7 cellular contexts compared by ENCODE assay signal in genomic region chr3:33218446-33219174, GRCh38. TPM values are rescaled to one million over a fixed set of nuclear protein-coding genes. Genes with fewer than 3 reads are reported as not detected.
A peak's percentile ranks its signal among the peaks of the same experiment; 100 is the strongest.
DNase-seq lines count a peak whose midpoint lies in the region; ATAC-seq and TF ChIP-seq lines count a peak whose summit lies in the region.

TSS of gene SUSD5 (minus strand) at chr3:33218810. CDS start at chr3:33218797, 13 bp downstream.

- H3K9me3 Mint-ChIP-seq in progenitor cell of endocrine pancreas (ENCODE audit: low read depth) = no peaks in the 10 kb centered on the region

- H3K36me3 Mint-ChIP-seq in progenitor cell of endocrine pancreas (ENCODE audit: insufficient read depth) = peaks cover 1% of the 10 kb centered on the region

- H3K4me1 Mint-ChIP-seq in progenitor cell of endocrine pancreas (ENCODE audit: low read depth) = peaks cover 3% of the 10 kb centered on the region

- no peaks in the 10 kb centered on the region for H3K36me3 ChIP-seq in GM23248 (ENCODE audit: low read depth)
- H3K36me3 ChIP-seq in SK-N-MC (ENCODE audit: insufficient read depth, low read length) = no peaks in the 10 kb centered on the region

- H3K9ac ChIP-seq in GM23248 (no peak within 1 kb of the TSS), SK-N-MC (ENCODE audit: insufficient read length) (no peak within 1 kb of the TSS)

- H3K4me3 Mint-ChIP-seq in progenitor cell of endocrine pancreas (ENCODE audit: low read depth) = peak within 1 kb of the TSS; percentile 67

- H3K9me2 ChIP-seq in GM23248 (ENCODE audit: insufficient read depth) = no peaks in the 10 kb centered on the region

- H3K27me3 Mint-ChIP-seq in progenitor cell of endocrine pancreas = peaks cover 79% of the 10 kb centered on the region

- peak within 1 kb of the TSS; percentile 42 for H2AFZ ChIP-seq in GM23248

- H3F3A ChIP-seq in GM23248 (ENCODE audit: insufficient read depth) = no peaks in the 10 kb centered on the region

- no peaks in the 10 kb centered on the region for H4K20me1 ChIP-seq in GM23248 (ENCODE audit: insufficient read depth)

- no peak within 1 kb of the TSS for H3K27ac Mint-ChIP-seq in progenitor cell of endocrine pancreas

- H3K9me3 ChIP-seq in GM23248 (ENCODE audit: low read depth) (no peaks in the 10 kb centered on the region), SK-N-MC (ENCODE audit: low read depth, low read length) (no peaks in the 10 kb centered on the region)

- no peak for TF ChIP-seq CTCF in progenitor cell of endocrine pancreas (IDR thresholded peaks at IDR 0.05; ENCODE audit: unreplicated experiment)

- H3K4me3 ChIP-seq in GM23248 (peak within 1 kb of the TSS; percentile 58), SK-N-MC (peak within 1 kb of the TSS; percentile 65)

- peak; percentile 53 for DNase-seq in GM23248
- DNase-seq in SK-N-MC (ENCODE audit: low read depth, low spot score) = no peak
- DNase-seq in glomerular visceral epithelial cell (ENCODE audit: extremely low spot score) = peak; percentile 60
- DNase-seq in progenitor cell of endocrine pancreas (ENCODE audit: low spot score, unreplicated experiment) = peak; percentile 39
- no peak for DNase-seq in UCSD-AML1 (lab: John Stamatoyannopoulos, UW; ENCODE audit: unreplicated experiment)

- ATAC-seq in GM19035 (IDR thresholded peaks at IDR 0.05; ENCODE audit: unreplicated experiment) (no peak), GM19463 (IDR thresholded peaks at IDR 0.05; ENCODE audit: unreplicated experiment) (no peak)

- WGBS in GM23248 (ENCODE audit: low coverage in 1 of 2, low lambda C conversion rate in 2 of 2, missing lambda C conversion rate in 2 of 2), 2 experiments = 2 to 3% methylated on average over 64 to 66 of the region's 90 CpGs

- H3K27ac ChIP-seq in GM23248 (no peak within 1 kb of the TSS), SK-N-MC (no peak within 1 kb of the TSS)

- in situ Hi-C loops in GM23248 (cut with MboI) = no loop called here

- peak within 1 kb of the TSS; percentile 48 for H3K4me2 ChIP-seq in GM23248 (ENCODE audit: unreplicated experiment)

- H3K79me2 ChIP-seq in GM23248 (ENCODE audit: insufficient read depth) = no peaks in the 10 kb centered on the region

- peaks cover 54% of the 10 kb centered on the region for H3K27me3 ChIP-seq in GM23248 (replicated peaks; ENCODE audit: insufficient read depth)

- H3K4me1 ChIP-seq in GM23248 (ENCODE audit: insufficient read depth) = no peaks in the 10 kb centered on the region

RNA-seq across cellular contexts. Expression of gene SUSD5, which starts in this region (rescaled TPM):
- 0.11 and 0.13 TPM in 2 replicates for total RNA-seq in GM23248 (2014; rRNA removed; shearing (Covaris generic))
- polyA plus RNA-seq in GM23248 (2016; fragmentation: Nextera tagmentation; extraction: Ambion mirVana) = 0.05 and 0.09 TPM in 2 replicates
- total RNA-seq in progenitor cell of endocrine pancreas = 1.1 and 1.8 TPM in 2 replicates

Comparison
In these comparisons a context has a peak if more than half of its experiments do, and no peak if none do; other contexts are left out.
1. Peak in DNase-seq, H3K4me3 ChIP-seq and H3K4me2 ChIP-seq in GM23248; RNA of the gene not detected or under 1 TPM.
2. DNase-seq: peak in glomerular visceral epithelial cell (single experiment) and progenitor cell of endocrine pancreas (single experiment); none in SK-N-MC (single experiment) and UCSD-AML1 (single experiment).